Comparison of ENCODE assay signal across 1 cellular context in the genomic region with DNA sequence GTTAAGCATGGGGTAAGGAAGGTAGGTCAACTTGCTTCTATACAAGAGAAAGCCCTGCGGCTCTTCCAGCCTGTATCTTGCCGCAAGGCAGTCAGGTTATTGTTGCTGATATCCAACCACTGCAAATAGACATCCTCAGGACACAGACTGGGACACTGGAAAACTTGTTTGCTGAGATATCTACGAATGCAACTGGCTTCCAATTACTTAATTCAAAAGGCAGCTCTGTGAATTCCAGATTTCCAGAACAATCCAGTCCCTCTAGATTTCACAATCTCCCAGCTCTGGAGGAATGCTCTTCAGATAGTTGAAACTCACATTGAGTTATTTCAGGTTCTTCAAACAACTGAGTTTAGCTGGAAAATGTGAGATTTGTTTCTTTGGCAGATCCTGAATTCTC.
TF ChIP-seq lines count a peak whose summit lies in the region.

No MANE protein-coding gene starts in this region.

TF ChIP-seq in IMR-90, 13 proteins besides CTCF, POLR2A, EP300 and RAD21:
- TF ChIP-seq CEBPB (IDR thresholded peaks at IDR 0.05; ENCODE audit: low read depth, low read length): peak; percentile 44; the same call in 1 of the 2 replicates
- no peak for TF ChIP-seq MAZ (IDR thresholded peaks at IDR 0.05; ENCODE audit: borderline replicate concordance, low read depth, low read length)
TF ChIP-seq in IMR-90: peak in this region for 1.
